In genomic region chr10:12130237-12130872, GRCh38 we compare ENCODE assay signal across 8 cellular contexts. TPM values are rescaled to one million over a fixed set of nuclear protein-coding genes. Genes with fewer than 3 reads are reported as not detected.
A peak's percentile ranks its signal among the peaks of the same experiment; 100 is the strongest.
DNase-seq lines count a peak whose midpoint lies in the region; ATAC-seq, FAIRE-seq and TF ChIP-seq lines count a peak whose summit lies in the region.

No MANE protein-coding gene starts in this region.

- intact Hi-C loops in CD8-positive, alpha-beta T cell (cut with DNase I, micrococcal nuclease) = no loop called here

- peaks cover 2% of the 10 kb centered on the region for H3K79me1 ChIP-seq in neuronal stem cell (ENCODE audit: low read depth, low read length)

- peaks cover 20% of the 10 kb centered on the region for H3K36me3 Mint-ChIP-seq in CD8-positive, alpha-beta T cell

- no peak overlapping the region for H4K8ac ChIP-seq in neuronal stem cell (ENCODE audit: low read depth, low read length)

- CTCF ChIA-PET in CD8-positive, alpha-beta T cell (lab: Charles Lee) = interaction anchor here (0.8 kb wide), 1 partner anchor 84 kb away, joined by 3 read pairs; no protein-coding TSS in a partner anchor

- H3K9me3 Mint-ChIP-seq in CD8-positive, alpha-beta T cell = no peaks in the 10 kb centered on the region

- H3K23ac ChIP-seq in neuronal stem cell (ENCODE audit: low read depth, low read length, poor library complexity) = no peak overlapping the region

- H4K91ac ChIP-seq in neuronal stem cell (ENCODE audit: low read depth, low read length, poor library complexity) = no peak overlapping the region

- H2AFZ ChIP-seq in neuronal stem cell (ENCODE audit: low read length) = peak overlapping the region; percentile 97

- peak overlapping the region; percentile 71 for H3K27ac ChIP-seq in CD8-positive, alpha-beta T cell (ENCODE audit: low read depth, low read length)
- H3K27ac ChIP-seq in neuronal stem cell (replicated peaks; ENCODE audit: low read length) = no peak overlapping the region

- peaks cover 17% of the 10 kb centered on the region for H3K4me1 Mint-ChIP-seq in CD8-positive, alpha-beta T cell (ENCODE audit: low read depth)

- no peak overlapping the region for H2BK120ac ChIP-seq in neuronal stem cell (ENCODE audit: low read depth, low read length)

- H2AK5ac ChIP-seq in neuronal stem cell (ENCODE audit: low read depth, low read length) = no peak overlapping the region

- H3K4me3 ChIP-seq in CD8-positive, alpha-beta T cell (ENCODE audit: low read depth, low read length) = peak overlapping the region; percentile 61
- peak overlapping the region; percentile 76 to 94 for H3K4me3 ChIP-seq in neuronal stem cell (ENCODE audit: low read length in 2 of 2)

- H3K36me3 ChIP-seq in CD8-positive, alpha-beta T cell (ENCODE audit: insufficient read depth, low read length) = no peaks in the 10 kb centered on the region
- peaks cover 4 to 34% of the 10 kb centered on the region in 2 donors for H3K36me3 ChIP-seq in neuronal stem cell (replicated peaks in 1 of 2; ENCODE audit: control insufficient read depth in 2 of 2, insufficient read depth in 2 of 2, low read length in 2 of 2)

- H3K4ac ChIP-seq in neuronal stem cell (ENCODE audit: low read length) = no peak overlapping the region

- H2BK15ac ChIP-seq in neuronal stem cell (ENCODE audit: low read length) = no peak overlapping the region

- no peak for TF ChIP-seq CTCF in CD8-positive, alpha-beta T cell (IDR thresholded peaks at IDR 0.05)

- no peak overlapping the region for H2BK5ac ChIP-seq in neuronal stem cell (ENCODE audit: low read length)

- H3K4me1 ChIP-seq in CD8-positive, alpha-beta T cell (ENCODE audit: insufficient read depth, low read length) = peaks cover 9% of the 10 kb centered on the region
- H3K4me1 ChIP-seq in neuronal stem cell (ENCODE audit: control insufficient read depth in 2 of 2, insufficient read depth in 1 of 2, low read depth in 1 of 2, low read length in 2 of 2) = peaks cover 0 to 1% of the 10 kb centered on the region in 2 donors

- DNase-seq in CD8-positive, alpha-beta T cell = peak in 4 of 7 experiments; percentile 20 to 52 (median 28)
- DNase-seq in NCI-H82 treated with DMSO at 0.1 percent for 48 hours (lab: John Stamatoyannopoulos, UW; ENCODE audit: unreplicated experiment) = peak; percentile 22
- DNase-seq in activated naive CD4-positive, alpha-beta T cell treated with anti-CD3 and anti-CD28 coated beads, Interleukin-2, amount 50 U/mL, for 16 hours = peak; percentile 21
- DNase-seq in frontal cortex (ENCODE audit: low spot score in 2 of 2) = peak; percentile 36 to 39
- DNase-seq in neuronal stem cell (ENCODE audit: low spot score) = peak; percentile 45

- WGBS in neuronal stem cell (ENCODE audit: extremely low coverage in 2 of 2, insufficient read length in 2 of 2, insufficient replicate concordance in 1 of 2), 2 donors = no CpG with 5 or more reads among the region's 11 CpGs

- no peak for FAIRE-seq in frontal cortex (lab: Jason Lieb, UNC)

- H3K9me3 ChIP-seq in CD8-positive, alpha-beta T cell (ENCODE audit: low read length) = no peaks in the 10 kb centered on the region
- peaks cover 0 to 5% of the 10 kb centered on the region in 2 donors for H3K9me3 ChIP-seq in neuronal stem cell (replicated peaks in 1 of 2; ENCODE audit: control insufficient read depth in 2 of 2, insufficient read depth in 1 of 2, low read depth in 1 of 2, low read length in 2 of 2)

- no peak overlapping the region for H3K9ac ChIP-seq in neuronal stem cell (ENCODE audit: low read depth, low read length, poor library complexity)

- peak overlapping the region; percentile 72 for H3K4me2 ChIP-seq in neuronal stem cell (ENCODE audit: insufficient read depth, low read length, poor library complexity, severe bottlenecking)

- no peak overlapping the region for H3K14ac ChIP-seq in neuronal stem cell (ENCODE audit: low read length)

- POLR2A ChIA-PET in CD8-positive, alpha-beta T cell (lab: Charles Lee) = interaction anchor here (1.4 kb wide), 1 partner anchor 66 kb away, joined by 4 read pairs; the partner anchor contains the start of genes CDC123 and NUDT5

- no peaks in the 10 kb centered on the region for H3K27me3 Mint-ChIP-seq in CD8-positive, alpha-beta T cell (ENCODE audit: low read depth)

- H3K27me3 ChIP-seq in CD8-positive, alpha-beta T cell (ENCODE audit: insufficient read depth, low read length) = no peaks in the 10 kb centered on the region
- no peaks in the 10 kb centered on the region for H3K27me3 ChIP-seq in neuronal stem cell (ENCODE audit: control insufficient read depth in 3 of 3, insufficient read depth in 3 of 3, low read depth in 1 of 3, low read length in 3 of 3)

- H3K18ac ChIP-seq in neuronal stem cell (ENCODE audit: low read length) = no peak overlapping the region

- peak; percentile 15 for ATAC-seq in CD8-positive, alpha-beta T cell
- peak; percentile 38 for ATAC-seq in GM18867 (IDR thresholded peaks at IDR 0.05; ENCODE audit: unreplicated experiment)
- peak; percentile 39 for ATAC-seq in HG03342 (IDR thresholded peaks at IDR 0.05; ENCODE audit: unreplicated experiment)
- no peak for ATAC-seq in HG03139 (IDR thresholded peaks at IDR 0.05; ENCODE audit: unreplicated experiment)

- H2BK12ac ChIP-seq in neuronal stem cell (ENCODE audit: low read length) = no peak overlapping the region

- H3K4me3 Mint-ChIP-seq in CD8-positive, alpha-beta T cell = peak overlapping the region; percentile 90

- peak overlapping the region; percentile 90 for H3K27ac Mint-ChIP-seq in CD8-positive, alpha-beta T cell

RNA-seq across cellular contexts. Expression of gene SEC61A2, which starts 0.9 kb away (rescaled TPM):
- total RNA-seq in CD8-positive, alpha-beta T cell = 10 to 100 TPM; 10.2 to 14.5 TPM
- total RNA-seq in frontal cortex = 45.7 TPM
- polyA plus RNA-seq in neuronal stem cell (2013, experiment 1 of 2) = 20.9 TPM
- polyA plus RNA-seq in neuronal stem cell (2013, experiment 2 of 2) = 21.3 TPM
